Comparison of ENCODE assay signal across 10 cellular contexts in genomic region chr12:2811791-2812190, GRCh38. TPM values are rescaled to one million over a fixed set of nuclear protein-coding genes. Genes with fewer than 3 reads are reported as not detected.
DNase-seq lines count a peak whose midpoint lies in the region; ATAC-seq and TF ChIP-seq lines count a peak whose summit lies in the region.
"Had no signal": no experiment of that assay in that cellular context is flagged by ENCODE, and none has a peak within 500 bp of the region (broad histone marks: within the 10 kb centered on the region; RNA-seq: fewer than 3 reads in every experiment).

No MANE protein-coding gene starts in this region.

- H3K9me3 ChIP-seq in HEK293 (ENCODE audit: control insufficient read depth, insufficient read depth, low read depth, low read length) (no peaks in the 10 kb centered on the region), WERI-Rb-1 (ENCODE audit: severe bottlenecking) (no peaks in the 10 kb centered on the region), skeletal muscle tissue (ENCODE audit: control insufficient read depth in 3 of 3, low read length in 3 of 3) (no peaks in the 10 kb centered on the region)

- H3K4me3 Mint-ChIP-seq in glutamatergic neuron (ENCODE audit: unreplicated experiment): peak overlapping the region; percentile 100

- H3K27me3 ChIP-seq in WERI-Rb-1 (ENCODE audit: insufficient read depth, low read depth, severe bottlenecking): no peaks in the 10 kb centered on the region
- H3K27me3 ChIP-seq in skeletal muscle tissue (ENCODE audit: control insufficient read depth in 3 of 3, insufficient read depth in 3 of 3, low read length in 3 of 3): no peaks in the 10 kb centered on the region

- H3K4me1 ChIP-seq in HEK293 (ENCODE audit: control insufficient read depth, insufficient read depth, low read length) (peaks cover 5% of the 10 kb centered on the region; the same call in 1 of the 2 replicates), skeletal muscle tissue (ENCODE audit: control insufficient read depth in 3 of 3, insufficient read depth in 3 of 3, low read length in 3 of 3) (peaks cover 12 to 18% (median 12%) of the 10 kb centered on the region in 3 donors)

- H3K27ac ChIP-seq in HEK293 (ENCODE audit: extremely low read depth, low read depth, low read length) (no peak overlapping the region), WERI-Rb-1 (peak overlapping the region; percentile 98; the same call in 1 of the 2 replicates), skeletal muscle tissue (ENCODE audit: low read depth, low read length) (peak overlapping the region; percentile 83)

- in situ Hi-C loops in GM13977 (cut with MboI; ENCODE audit: low pct_unique_long_range_greater_than_20kb, low sequenced_read_pairs, unreplicated experiment): no loop called here

- H3K4me3 ChIP-seq in HEK293 (ENCODE audit: low read depth, low read length) (peak overlapping the region; percentile 42), WERI-Rb-1 (ENCODE audit: low read depth, low read length) (peak overlapping the region; percentile 81), skeletal muscle tissue (ENCODE audit: low read length in 3 of 3) (peak overlapping the region; percentile 86 to 100 (median 91))

- ATAC-seq in HG03139 (IDR thresholded peaks at IDR 0.05; ENCODE audit: unreplicated experiment): no peak

- peaks cover 13% of the 10 kb centered on the region for H3K27me3 Mint-ChIP-seq in glutamatergic neuron (ENCODE audit: unreplicated experiment)

- H3K36me3 Mint-ChIP-seq in glutamatergic neuron (ENCODE audit: unreplicated experiment): no peaks in the 10 kb centered on the region

- H3K27ac Mint-ChIP-seq in glutamatergic neuron (ENCODE audit: unreplicated experiment): peak overlapping the region; percentile 100

- peaks cover 14% of the 10 kb centered on the region for H3K4me1 Mint-ChIP-seq in glutamatergic neuron (ENCODE audit: low read depth, unreplicated experiment)

- peaks cover 10 to 20% of the 10 kb centered on the region in 2 experiments; a peak in 2 of 3 replicates for H3K36me3 ChIP-seq in HEK293 (ENCODE audit: control insufficient read depth in 2 of 2, insufficient read depth in 1 of 2, low read length in 2 of 2)
- H3K36me3 ChIP-seq in WERI-Rb-1: peaks cover 8% of the 10 kb centered on the region
- peaks cover 3 to 8% (median 7%) of the 10 kb centered on the region in 3 donors for H3K36me3 ChIP-seq in skeletal muscle tissue (ENCODE audit: control insufficient read depth in 3 of 3, insufficient read depth in 3 of 3, low read length in 3 of 3)

- H3K9me3 Mint-ChIP-seq in glutamatergic neuron (ENCODE audit: unreplicated experiment): peaks cover 7% of the 10 kb centered on the region

- no peak for DNase-seq in WERI-Rb-1
- no peak for DNase-seq in glutamatergic neuron
- DNase-seq in GM13977 (ENCODE audit: low spot score): no peak
- no peak for DNase-seq in COLO829 (ENCODE audit: low spot score)
- no peak for DNase-seq in amygdala (lab: John Stamatoyannopoulos, UW)

- peak overlapping the region; percentile 47 to 100 (median 83) for H3K9ac ChIP-seq in skeletal muscle tissue (ENCODE audit: low read depth in 1 of 3, low read length in 3 of 3)

- CTCF ChIA-PET in HEK293 (lab: Yijun Ruan, JAX): interaction anchor here (0.5 to 1.4 kb wide), 4 partner anchors 16 to 154 kb away, joined by 4 to 7 read pairs (median 6); no protein-coding TSS in a partner anchor

- POLR2A ChIA-PET in HEK293 (lab: Yijun Ruan, JAX): no interaction called here

- TF ChIP-seq CTCF in HEK293 (tag by site-specific recombination; IDR thresholded peaks at IDR 0.05) (no peak), WERI-Rb-1 (IDR thresholded peaks at IDR 0.05; ENCODE audit: low read depth, low read length) (no peak), glutamatergic neuron (IDR thresholded peaks at IDR 0.05; ENCODE audit: partially characterized antibody, unreplicated experiment) (no peak), GM13977 (IDR thresholded peaks at IDR 0.05; ENCODE audit: extremely low read depth, insufficient read depth, missing control alignments) (no peak)

TF ChIP-seq in HEK293, 187 proteins besides CTCF, POLR2A, EP300 and RAD21:
- TF ChIP-seq ZNF76 (tag by site-specific recombination; IDR thresholded peaks at IDR 0.05; ENCODE audit: borderline replicate concordance, low read depth) (no peak), SP7 (tag by site-specific recombination; IDR thresholded peaks at IDR 0.05) (no peak), ZNF362 (tag by site-specific recombination; IDR thresholded peaks at IDR 0.05) (peak; percentile 41; the same call in 1 of the 2 replicates)

RNA-seq across cellular contexts. Expression of gene ITFG2, which starts 0.7 kb away (rescaled TPM):
- total RNA-seq in glutamatergic neuron (ENCODE audit: unreplicated experiment) (37.4 TPM), skeletal muscle tissue (18.8 TPM)

RNA-seq across cellular contexts. Expression of gene FKBP4, which starts 17.0 kb away (rescaled TPM):
- total RNA-seq in glutamatergic neuron (ENCODE audit: unreplicated experiment) (57.5 TPM), skeletal muscle tissue (27.1 TPM)

RNA-seq across cellular contexts. Expression of gene NRIP2, which starts 23.0 kb away (rescaled TPM):
- total RNA-seq in glutamatergic neuron (ENCODE audit: unreplicated experiment): not detected
- total RNA-seq in skeletal muscle tissue: 1.0 TPM
- total RNA-seq: SK-MEL-5 had no signal

RNA-seq across cellular contexts. Expression of gene TEX52, which starts 45.0 kb away (rescaled TPM):
- not detected for total RNA-seq in glutamatergic neuron (ENCODE audit: unreplicated experiment)
- not detected for total RNA-seq in skeletal muscle tissue
- total RNA-seq: SK-MEL-5, urinary bladder had no signal
